Comparison of ENCODE assay signal across 8 cellular contexts in the genomic region with DNA sequence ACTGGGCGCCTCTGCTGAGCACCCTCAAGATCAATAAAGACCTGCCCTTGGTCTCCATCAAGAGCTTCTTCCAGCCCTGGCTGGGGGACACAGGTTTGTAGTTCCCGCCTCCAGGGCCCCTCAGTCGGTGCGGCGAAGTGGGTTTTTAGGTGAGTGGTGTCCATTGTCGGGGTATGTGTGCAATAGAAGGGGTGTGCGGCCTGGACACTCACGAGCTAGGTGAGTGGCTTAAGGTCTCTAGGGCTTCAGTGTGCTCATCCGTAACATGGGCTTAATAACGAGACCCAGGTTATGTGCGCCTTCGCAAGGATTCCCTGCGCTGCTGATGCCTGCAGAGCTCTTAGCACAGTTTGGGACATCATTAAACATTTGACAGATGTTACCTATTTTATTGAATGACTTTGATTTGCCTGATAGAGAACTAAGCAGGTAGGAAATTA. TPM values are rescaled to one million over a fixed set of nuclear protein-coding genes. Genes with fewer than 3 reads are reported as not detected.
DNase-seq lines count a peak whose midpoint lies in the region; ATAC-seq and TF ChIP-seq lines count a peak whose summit lies in the region.

No MANE protein-coding gene starts in this region.

- H3K79me1 ChIP-seq in neuronal stem cell (ENCODE audit: low read depth, low read length) = no peaks in the 10 kb centered on the region

- H3K14ac ChIP-seq in neuronal stem cell (ENCODE audit: low read length) = peak overlapping the region; percentile 91

- H2BK120ac ChIP-seq in neuronal stem cell (ENCODE audit: low read depth, low read length) = no peak overlapping the region

- DNase-seq in RPMI8226 (peak; percentile 22), esophagus squamous epithelium (lab: John Stamatoyannopoulos, UW) (no peak), neuronal stem cell (ENCODE audit: low spot score) (no peak), OCI-M2 (lab: John Stamatoyannopoulos, UW; ENCODE audit: unreplicated experiment) (no peak), pons (ENCODE audit: low spot score) (no peak)

- WGBS in esophagus squamous epithelium, 2 donors = 9 to 16% methylated on average over 6 to 8 of the region's 13 CpGs
- WGBS in neuronal stem cell (ENCODE audit: extremely low coverage in 2 of 2, insufficient read length in 2 of 2, insufficient replicate concordance in 1 of 2), 2 donors = no CpG with 5 or more reads among the region's 13 CpGs

- H2BK15ac ChIP-seq in neuronal stem cell (ENCODE audit: low read length) = peak overlapping the region; percentile 28

- H3K4ac ChIP-seq in neuronal stem cell (ENCODE audit: low read length) = no peak overlapping the region

- H3K4me1 ChIP-seq in ACC112 (ENCODE audit: control insufficient read depth, insufficient read depth, low read length, unreplicated experiment) (peaks cover 6% of the 10 kb centered on the region), esophagus squamous epithelium (peaks cover 0 to 29% (median 5%) of the 10 kb centered on the region in 3 donors), neuronal stem cell (ENCODE audit: control insufficient read depth in 2 of 2, insufficient read depth in 1 of 2, low read depth in 1 of 2, low read length in 2 of 2) (peaks cover 6 to 11% of the 10 kb centered on the region in 2 donors)

- peak overlapping the region; percentile 86 for H3K4me3 ChIP-seq in ACC112 (ENCODE audit: low read depth, low read length)
- H3K4me3 ChIP-seq in esophagus squamous epithelium = peak overlapping the region; percentile 68 to 84 (median 74)
- H3K4me3 ChIP-seq in neuronal stem cell (ENCODE audit: low read length in 2 of 2) = peak overlapping the region; percentile 82 to 94

- H4K8ac ChIP-seq in neuronal stem cell (ENCODE audit: low read depth, low read length) = no peak overlapping the region

- peak overlapping the region; percentile 52 for H2AFZ ChIP-seq in ACC112 (ENCODE audit: low read length, unreplicated experiment)
- H2AFZ ChIP-seq in neuronal stem cell (ENCODE audit: low read length) = peak overlapping the region; percentile 100

- H2AK5ac ChIP-seq in neuronal stem cell (ENCODE audit: low read depth, low read length) = no peak overlapping the region

- intact Hi-C loops in esophagus squamous epithelium (cut with DNase I) = no loop called here

- H3K9ac ChIP-seq in neuronal stem cell (ENCODE audit: low read depth, low read length, poor library complexity) = peak overlapping the region; percentile 91

- H4K91ac ChIP-seq in neuronal stem cell (ENCODE audit: low read depth, low read length, poor library complexity) = no peak overlapping the region

- no peak for TF ChIP-seq POLR2A in esophagus squamous epithelium (IDR thresholded peaks at IDR 0.05)

- no peak for TF ChIP-seq CTCF in esophagus squamous epithelium (IDR thresholded peaks at IDR 0.05)

- H3K9me3 ChIP-seq in esophagus squamous epithelium (no peaks in the 10 kb centered on the region), neuronal stem cell (replicated peaks in 1 of 2; ENCODE audit: control insufficient read depth in 2 of 2, insufficient read depth in 1 of 2, low read depth in 1 of 2, low read length in 2 of 2) (peaks cover 0 to 3% of the 10 kb centered on the region in 2 donors)

- peak overlapping the region; percentile 45 for H3K4me2 ChIP-seq in neuronal stem cell (ENCODE audit: insufficient read depth, low read length, poor library complexity, severe bottlenecking)

- H3K27ac ChIP-seq in ACC112 (ENCODE audit: low read depth, low read length) (no peak overlapping the region), esophagus squamous epithelium (peak overlapping the region; percentile 80 to 88 (median 87)), neuronal stem cell (replicated peaks; ENCODE audit: low read length) (peak overlapping the region; percentile 85)

- H3K18ac ChIP-seq in neuronal stem cell (ENCODE audit: low read length) = peak overlapping the region; percentile 98

- peaks cover 23% of the 10 kb centered on the region for H3K79me2 ChIP-seq in ACC112 (ENCODE audit: control insufficient read depth, insufficient read depth, low read length, unreplicated experiment)

- ATAC-seq in GM18517 (IDR thresholded peaks at IDR 0.05; ENCODE audit: unreplicated experiment) = peak; percentile 23
- ATAC-seq in HG03095 (IDR thresholded peaks at IDR 0.05; ENCODE audit: unreplicated experiment) = peak; percentile 12

- H3K27me3 ChIP-seq in ACC112 (ENCODE audit: insufficient read depth, low read length) = no peaks in the 10 kb centered on the region
- H3K27me3 ChIP-seq in esophagus squamous epithelium = no peaks in the 10 kb centered on the region
- H3K27me3 ChIP-seq in neuronal stem cell (ENCODE audit: control insufficient read depth in 3 of 3, insufficient read depth in 3 of 3, low read depth in 1 of 3, low read length in 3 of 3) = no peaks in the 10 kb centered on the region

- no peak overlapping the region for H3K23ac ChIP-seq in neuronal stem cell (ENCODE audit: low read depth, low read length, poor library complexity)

- H3K36me3 ChIP-seq in ACC112 (ENCODE audit: insufficient read depth, low read length) (peaks cover 9% of the 10 kb centered on the region; the same call in 1 of the 2 replicates), esophagus squamous epithelium (peaks cover 0 to 13% (median 0%) of the 10 kb centered on the region in 3 donors), neuronal stem cell (replicated peaks in 1 of 2; ENCODE audit: control insufficient read depth in 2 of 2, insufficient read depth in 2 of 2, low read length in 2 of 2) (peaks cover 4 to 37% of the 10 kb centered on the region in 2 donors)

- peak overlapping the region; percentile 75 for H2BK5ac ChIP-seq in neuronal stem cell (ENCODE audit: low read length)

- H2BK12ac ChIP-seq in neuronal stem cell (ENCODE audit: low read length) = no peak overlapping the region

RNA-seq across cellular contexts. Expression of gene CEP78, which starts 0.7 kb away (rescaled TPM):
- total RNA-seq in esophagus squamous epithelium = 10 to 100 TPM in 2 of 4 donors, 1 to 10 TPM in 2; 8.6 to 14.6 (median 11.2) TPM
- 51.9 TPM for polyA plus RNA-seq in neuronal stem cell (2013, experiment 1 of 2)
- polyA plus RNA-seq in neuronal stem cell (2013, experiment 2 of 2) = 52.1 TPM
